ENCODE assay signal across 8 cellular contexts in genomic region chr18:48950536-48951447, GRCh38. TPM values are rescaled to one million over a fixed set of nuclear protein-coding genes. Genes with fewer than 3 reads are reported as not detected.
DNase-seq lines count a peak whose midpoint lies in the region; ATAC-seq, FAIRE-seq and TF ChIP-seq lines count a peak whose summit lies in the region.

Gene SMAD7, minus strand, starts transcription at chr18:48950965. Its CDS starts 541 bp downstream, at chr18:48950424.

- CTCF ChIA-PET in AG04449 (lab: Yijun Ruan, JAX): interaction anchor here (1.0 to 3.7 kb wide), 2 partner anchors 91 to 231 kb away, joined by 3 to 12 read pairs; no protein-coding TSS in a partner anchor

- no peaks in the 10 kb centered on the region for H3K9me2 ChIP-seq in GM23338 (ENCODE audit: insufficient read depth)

- TF ChIP-seq EP300 in gastroesophageal sphincter (IDR thresholded peaks at IDR 0.05): no peak

- POLR2A ChIA-PET in AG04449 (lab: Yijun Ruan, JAX): interaction anchor here (0.6 to 2.8 kb wide), 7 partner anchors 29 to 287 kb away, joined by 3 to 16 read pairs (median 5); no protein-coding TSS in a partner anchor

- peaks cover 13% of the 10 kb centered on the region for H3F3A ChIP-seq in GM23338 (replicated peaks; ENCODE audit: low read depth)

- H3K4me1 Mint-ChIP-seq in GM23338: peaks cover 47% of the 10 kb centered on the region

- 0% methylated on average over 6 to 19 of the region's 71 CpGs for WGBS in gastroesophageal sphincter (ENCODE audit: low coverage in 1 of 2), 2 donors
- 1% methylated on average over 59 to 71 of the region's 71 CpGs for WGBS in pancreas, 2 donors

- peaks cover 39% of the 10 kb centered on the region for H3K36me3 Mint-ChIP-seq in GM23338 (ENCODE audit: low read depth)

- H3K4me3 ChIP-seq in AG04449 (ENCODE audit: low read depth, low read length) (peak within 1 kb of the TSS; percentile 87), GM23338 (peak within 1 kb of the TSS; percentile 98), WI38 (ENCODE audit: low read depth, low read length) (peak within 1 kb of the TSS; percentile 86), gastroesophageal sphincter (peak within 1 kb of the TSS; percentile 86 to 97), pancreas (peak within 1 kb of the TSS; percentile 83 to 95 (median 88))

- peaks cover 41% of the 10 kb centered on the region for H4K20me1 ChIP-seq in GM23338 (replicated peaks; ENCODE audit: insufficient read depth)

- no peaks in the 10 kb centered on the region for H3K36me3 ChIP-seq in GM23338 (ENCODE audit: insufficient read depth)
- peaks cover 0 to 4% of the 10 kb centered on the region in 2 donors for H3K36me3 ChIP-seq in gastroesophageal sphincter
- H3K36me3 ChIP-seq in pancreas: no peaks in the 10 kb centered on the region

- no peak for TF ChIP-seq POLR2A in gastroesophageal sphincter (IDR thresholded peaks at IDR 0.05)

- no peak for ATAC-seq in GM23338
- ATAC-seq in gastroesophageal sphincter: no peak
- ATAC-seq in pancreas: no peak

- H3K27ac ChIP-seq in GM23338 (ENCODE audit: low read depth) (0 out of 2 replicates have a peak within 1 kb of the TSS, but pooled peaks have one; percentile 55), gastroesophageal sphincter (peak within 1 kb of the TSS; percentile 89 to 98 (median 94)), pancreas (peak within 1 kb of the TSS; percentile 99 to 100 (median 99))

- H2AFZ ChIP-seq in GM23338: no peak within 1 kb of the TSS

- intact Hi-C loops in pancreas (cut with DNase I): no loop called here

- H3K27me3 ChIP-seq in GM23338 (ENCODE audit: insufficient read depth) (peaks cover 21% of the 10 kb centered on the region), gastroesophageal sphincter (no peaks in the 10 kb centered on the region), pancreas (no peaks in the 10 kb centered on the region)

- no peak within 1 kb of the TSS; the same call in 1 of the 2 replicates for H3K27ac Mint-ChIP-seq in GM23338

- H3K4me2 ChIP-seq in GM23338: peak within 1 kb of the TSS; percentile 100

- peaks cover 51% of the 10 kb centered on the region for H3K4me1 ChIP-seq in GM23338 (ENCODE audit: insufficient read depth)
- H3K4me1 ChIP-seq in gastroesophageal sphincter: peaks cover 7 to 51% (median 24%) of the 10 kb centered on the region in 3 donors
- peaks cover 10 to 25% (median 11%) of the 10 kb centered on the region in 3 donors for H3K4me1 ChIP-seq in pancreas

- no peak for FAIRE-seq in pancreas (lab: Jason Lieb, UNC)

- TF ChIP-seq CTCF in AG04449 (IDR thresholded peaks at IDR 0.05; ENCODE audit: insufficient read depth, low read length, missing control alignments) (no peak), GM23338 (conservative IDR thresholded peaks at IDR 0.05; ENCODE audit: low read depth in 2 of 2) (no peak), WI38 (IDR thresholded peaks at IDR 0.05; ENCODE audit: low read depth, low read length) (no peak), gastroesophageal sphincter (IDR thresholded peaks at IDR 0.05) (no peak), pancreas (IDR thresholded peaks at IDR 0.05) (no peak)

- peaks cover 2% of the 10 kb centered on the region; the same call in 1 of the 3 replicates for H3K9me3 Mint-ChIP-seq in GM23338

- H3K27me3 Mint-ChIP-seq in GM23338 (ENCODE audit: insufficient read depth, low read depth, poor library complexity): peaks cover 28% of the 10 kb centered on the region

- DNase-seq in AG04449 (ENCODE audit: low read depth, low spot score) (no peak), GM23338 (ENCODE audit: low spot score) (no peak), pancreas (peak in 2 of 6 donors; percentile 73 to 74), midbrain (lab: John Stamatoyannopoulos, UW) (no peak), HK-2 (ENCODE audit: unreplicated experiment) (no peak), DMS153 treated with DMSO at 0.1 percent for 48 hours (lab: John Stamatoyannopoulos, UW; ENCODE audit: unreplicated experiment) (no peak)

- peak within 1 kb of the TSS; percentile 98 for H3K4me3 Mint-ChIP-seq in GM23338

- peaks cover 63% of the 10 kb centered on the region for H3K79me2 ChIP-seq in GM23338 (replicated peaks; ENCODE audit: insufficient read depth)

- H3K9me3 ChIP-seq in gastroesophageal sphincter (no peaks in the 10 kb centered on the region), pancreas (no peaks in the 10 kb centered on the region)

TF ChIP-seq in GM23338, 12 proteins besides CTCF, POLR2A, EP300 and RAD21 (continues in another document):
- TF ChIP-seq NANOG (IDR thresholded peaks at IDR 0.05; ENCODE audit: borderline replicate concordance) (no peak), ZNF331 (CRISPR knock-in tag; IDR thresholded peaks at IDR 0.05; ENCODE audit: low read depth) (no peak), JUNB (IDR thresholded peaks at IDR 0.05; ENCODE audit: unreplicated experiment) (no peak), EZH2 (IDR thresholded peaks at IDR 0.05; ENCODE audit: low read depth, unreplicated experiment) (no peak), EZH2phosphoT487 (IDR thresholded peaks at IDR 0.05; ENCODE audit: unreplicated experiment) (no peak), ZNF462 (CRISPR knock-in tag; IDR thresholded peaks at IDR 0.05) (no peak), CREB1 (CRISPR knock-in tag; IDR thresholded peaks at IDR 0.05; ENCODE audit: low read depth) (no peak), POLR2AphosphoS5 (IDR thresholded peaks at IDR 0.05; ENCODE audit: low read depth) (no peak)

RNA-seq across cellular contexts. Expression of gene SMAD7, which starts in this region (rescaled TPM):
- total RNA-seq in GM23338 (2014; rRNA removed; shearing (Covaris generic)): 28.8 and 29.8 TPM in 2 replicates
- polyA plus RNA-seq in GM23338 (2016; fragmentation: Nextera tagmentation; extraction: Ambion mirVana) (11.8 and 12.0 TPM in 2 replicates), pancreas (1 to 10 TPM; 4.2 to 8.2 TPM)
- total RNA-seq in gastroesophageal sphincter (10 to 100 TPM; 41.2 to 76.0 (median 55.2) TPM), pancreas (10 to 100 TPM in 2 of 6 donors, 1 to 10 TPM in 4; 5.3 to 22.4 (median 6.8) TPM)
